29 cellular contexts compared by ENCODE assay signal in genomic region chr7:18200855-18201254, GRCh38.
DNase-seq lines count a peak whose midpoint lies in the region; ATAC-seq and TF ChIP-seq lines count a peak whose summit lies in the region.
"Had no signal": no experiment of that assay in that cellular context is flagged by ENCODE, and none has a peak within 500 bp of the region (broad histone marks: within the 10 kb centered on the region; RNA-seq: fewer than 3 reads in every experiment).

No MANE protein-coding gene starts in this region.

- DNase-seq in Right ventricle myocardium superior (no peak), cardiac septum (ENCODE audit: low spot score) (no peak), esophagus muscularis mucosa (ENCODE audit: extremely low spot score) (no peak), occipital lobe (lab: John Stamatoyannopoulos, UW) (peak; percentile 20), aorta (peak in 1 of 2 donors; percentile 62), iPS-NIHi11 (ENCODE audit: low spot score) (no peak)
- DNase-seq: ACHN; BE2C; CD8-positive, alpha-beta memory T cell; DMS 273 treated with DMSO at 0.1 percent for 48 hours; DMS79 treated with DMSO at 0.1 percent for 48 hours; GF-D8; GOT3; HFFc6; IMR-90; NCI-H1048; NCI-H1417; NCI-H1694 treated with DMSO at 0.1 percent for 48 hours; NCI-H2081 treated with DMSO at 0.1 percent for 48 hours; NCI-H2171; NCI-H345; NCI-H524; NCI-H774; PC-3 had no signal

- 65% methylated on average over 8 of the region's 8 CpGs for WGBS in esophagus muscularis mucosa
- WGBS in aorta, 2 donors: 65 to 71% methylated on average over 8 of the region's 8 CpGs

- H3K4me1 ChIP-seq in esophagus muscularis mucosa (peaks cover 7 to 57% (median 32%) of the 10 kb centered on the region in 4 donors), aorta (ENCODE audit: control insufficient read depth in 1 of 2, insufficient read depth in 2 of 2, low read length in 2 of 2) (no peaks in the 10 kb centered on the region)
- H3K4me1 ChIP-seq: BE2C, SJSA1 had no signal

- ATAC-seq in Right ventricle myocardium superior (ENCODE audit: poor library complexity): peak; percentile 22
- peak; percentile 54 for ATAC-seq in aorta (ENCODE audit: low FRiP score)
- no peak for ATAC-seq in HG03159 (IDR thresholded peaks at IDR 0.05; ENCODE audit: unreplicated experiment)
- ATAC-seq: PC-3 had no signal

- TF ChIP-seq EP300 in esophagus muscularis mucosa (IDR thresholded peaks at IDR 0.05): no peak

- intact Hi-C loops in Right ventricle myocardium superior (cut with DNase I): no loop called here
- intact Hi-C loops in cardiac septum (cut with DNase I): no loop called here
- intact Hi-C loops in esophagus muscularis mucosa (cut with DNase I): no loop called here
- intact Hi-C loops in aorta (cut with DNase I): no loop called here

- H3K27me3 ChIP-seq in esophagus muscularis mucosa (no peaks in the 10 kb centered on the region), aorta (ENCODE audit: control insufficient read depth in 1 of 2, insufficient read depth in 2 of 2, low read length in 1 of 2) (no peaks in the 10 kb centered on the region)
- H3K27me3 ChIP-seq: BE2C, SJSA1 had no signal

- H3K27ac ChIP-seq in esophagus muscularis mucosa (replicated peaks in 1 of 4): peak overlapping the region; percentile 65 to 70 (median 68)
- H3K27ac ChIP-seq in aorta (ENCODE audit: low read depth in 1 of 2, low read length in 2 of 2): peak overlapping the region in 1 of 2 donors; percentile 52
- H3K27ac ChIP-seq: 22Rv1, KMS-11, SJSA1 had no signal

- no peak for TF ChIP-seq CTCF in esophagus muscularis mucosa (IDR thresholded peaks at IDR 0.05)

- no peaks in the 10 kb centered on the region for H3K9me3 ChIP-seq in esophagus muscularis mucosa
- H3K9me3 ChIP-seq in aorta (ENCODE audit: control insufficient read depth, low read length): peaks cover 1% of the 10 kb centered on the region
- H3K9me3 ChIP-seq: BE2C, HAP-1, SJSA1 had no signal

- no peak for TF ChIP-seq POLR2A in esophagus muscularis mucosa (IDR thresholded peaks at IDR 0.05; ENCODE audit: low read depth)

- H3K36me3 ChIP-seq in esophagus muscularis mucosa: no peaks in the 10 kb centered on the region
- no peaks in the 10 kb centered on the region for H3K36me3 ChIP-seq in aorta (ENCODE audit: control insufficient read depth in 1 of 2, insufficient read depth in 2 of 2, low read length in 1 of 2)
- H3K36me3 ChIP-seq: BE2C, HAP-1, SJSA1 had no signal

- H3K4me3 ChIP-seq in esophagus muscularis mucosa (no peak overlapping the region), aorta (ENCODE audit: low read length in 2 of 2) (no peak overlapping the region)
- H3K4me3 ChIP-seq: HAP-1, SJSA1 had no signal
